In the genomic region with DNA sequence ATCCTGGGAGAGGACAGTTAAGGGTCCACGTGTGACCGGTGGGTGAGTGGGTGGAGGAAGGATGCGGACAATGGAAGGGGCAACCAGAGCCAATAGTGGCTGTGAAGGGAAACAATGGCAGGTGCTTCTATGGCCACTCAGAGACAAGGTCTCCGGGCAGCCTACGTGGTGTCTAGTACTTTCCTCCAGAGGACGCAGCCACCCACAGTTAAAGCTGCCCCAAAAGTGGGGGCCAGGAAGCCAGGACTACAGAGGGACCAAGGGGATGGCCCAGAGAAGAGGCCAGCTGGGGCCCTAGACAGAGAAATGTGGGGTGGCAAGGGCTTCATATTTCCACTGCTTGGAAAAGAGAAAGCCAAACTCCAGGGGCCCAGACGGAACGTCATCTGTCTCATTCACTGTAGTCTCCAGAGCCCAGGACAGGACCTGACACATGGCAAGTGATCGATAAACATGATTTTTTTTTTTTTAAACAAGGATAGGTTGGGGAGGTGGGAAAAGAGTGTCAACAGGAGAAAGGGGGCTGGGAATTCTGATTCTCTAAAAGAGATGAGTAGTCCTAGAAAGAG, we compare ENCODE assay signal across 10 cellular contexts. TPM values are rescaled to one million over a fixed set of nuclear protein-coding genes. Genes with fewer than 3 reads are reported as not detected.
A peak's percentile ranks its signal among the peaks of the same experiment; 100 is the strongest.
DNase-seq lines count a peak whose midpoint lies in the region; ATAC-seq and TF ChIP-seq lines count a peak whose summit lies in the region.
"Had no signal": no experiment of that assay in that cellular context is flagged by ENCODE, and none has a peak within 500 bp of the region (broad histone marks: within the 10 kb centered on the region; RNA-seq: fewer than 3 reads in every experiment).

No MANE protein-coding gene starts in this region.

- H3K27ac ChIP-seq in body of pancreas (peak overlapping the region; percentile 99 to 100 (median 100)), upper lobe of right lung (peak overlapping the region; percentile 100)

- H3K4me3 ChIP-seq in body of pancreas (no peak overlapping the region), upper lobe of right lung (peak overlapping the region; percentile 85)

- H3K27me3 ChIP-seq in body of pancreas (no peaks in the 10 kb centered on the region), upper lobe of right lung (no peaks in the 10 kb centered on the region)

- WGBS in body of pancreas, 2 donors: 54 to 55% methylated on average over 9 of the region's 9 CpGs

- no peak overlapping the region for H3K27ac Mint-ChIP-seq in activated naive CD4-positive, alpha-beta T cell treated with anti-CD3 and anti-CD28 coated beads, Interleukin-2, amount 50 U/mL, for 24 hours
- H3K27ac Mint-ChIP-seq in activated naive CD4-positive, alpha-beta T cell treated with anti-CD3 and anti-CD28 coated beads, Interleukin-2, amount 50 U/mL, for 72 hours: peak overlapping the region in 1 of 2 donors; percentile 99
- no peak overlapping the region for H3K27ac Mint-ChIP-seq in memory B cell

- TF ChIP-seq CTCF in body of pancreas (IDR thresholded peaks at IDR 0.05): no peak
- TF ChIP-seq CTCF in upper lobe of right lung (IDR thresholded peaks at IDR 0.05): no peak

- TF ChIP-seq POLR2A in body of pancreas (IDR thresholded peaks at IDR 0.05): no peak

- peak overlapping the region; percentile 88 for H3K4me3 Mint-ChIP-seq in activated naive CD4-positive, alpha-beta T cell treated with anti-CD3 and anti-CD28 coated beads, Interleukin-2, amount 50 U/mL, for 24 hours
- H3K4me3 Mint-ChIP-seq in memory B cell: peak overlapping the region; percentile 12

- peaks cover 6% of the 10 kb centered on the region for H3K36me3 Mint-ChIP-seq in activated naive CD4-positive, alpha-beta T cell treated with anti-CD3 and anti-CD28 coated beads, Interleukin-2, amount 50 U/mL, for 24 hours
- peaks cover 5 to 8% of the 10 kb centered on the region in 2 donors for H3K36me3 Mint-ChIP-seq in activated naive CD4-positive, alpha-beta T cell treated with anti-CD3 and anti-CD28 coated beads, Interleukin-2, amount 50 U/mL, for 72 hours
- H3K36me3 Mint-ChIP-seq in memory B cell: peaks cover 12% of the 10 kb centered on the region

- peaks cover 25% of the 10 kb centered on the region for H3K4me1 Mint-ChIP-seq in activated naive CD4-positive, alpha-beta T cell treated with anti-CD3 and anti-CD28 coated beads, Interleukin-2, amount 50 U/mL, for 24 hours
- peaks cover 38% of the 10 kb centered on the region for H3K4me1 Mint-ChIP-seq in memory B cell

- no peaks in the 10 kb centered on the region for H3K9me3 Mint-ChIP-seq in activated naive CD4-positive, alpha-beta T cell treated with anti-CD3 and anti-CD28 coated beads, Interleukin-2, amount 50 U/mL, for 24 hours
- H3K9me3 Mint-ChIP-seq in activated naive CD4-positive, alpha-beta T cell treated with anti-CD3 and anti-CD28 coated beads, Interleukin-2, amount 50 U/mL, for 72 hours: no peaks in the 10 kb centered on the region
- no peaks in the 10 kb centered on the region for H3K9me3 Mint-ChIP-seq in memory B cell

- intact Hi-C loops in body of pancreas (cut with DNase I) (no loop called here), upper lobe of right lung (cut with DNase I) (no loop called here)

- no peak for DNase-seq in activated naive CD4-positive, alpha-beta T cell treated with anti-CD3 and anti-CD28 coated beads, Interleukin-2, amount 50 U/mL, for 72 hours (ENCODE audit: low spot score in 2 of 2)
- peak in 2 of 4 donors; percentile 44 for DNase-seq in body of pancreas
- DNase-seq in memory B cell (ENCODE audit: low spot score in 2 of 2): no peak
- no peak for DNase-seq in upper lobe of right lung
- no peak for DNase-seq in NCI-H2029 (lab: John Stamatoyannopoulos, UW)

- H3K9me3 ChIP-seq in body of pancreas (no peaks in the 10 kb centered on the region), upper lobe of right lung (no peaks in the 10 kb centered on the region)

- ATAC-seq in activated naive CD4-positive, alpha-beta T cell treated with anti-CD3 and anti-CD28 coated beads, Interleukin-2, amount 50 U/mL, for 72 hours: no peak
- ATAC-seq in body of pancreas (no peak), memory B cell (ENCODE audit: low read depth) (no peak), upper lobe of right lung (no peak), HG02571 (IDR thresholded peaks at IDR 0.05; ENCODE audit: unreplicated experiment) (no peak), GM21515 (IDR thresholded peaks at IDR 0.05; ENCODE audit: unreplicated experiment) (no peak)

- H3K27me3 Mint-ChIP-seq in activated naive CD4-positive, alpha-beta T cell treated with anti-CD3 and anti-CD28 coated beads, Interleukin-2, amount 50 U/mL, for 24 hours: no peaks in the 10 kb centered on the region
- no peaks in the 10 kb centered on the region for H3K27me3 Mint-ChIP-seq in memory B cell

- peaks cover 64% of the 10 kb centered on the region for H3K4me1 ChIP-seq in body of pancreas
- peaks cover 44% of the 10 kb centered on the region for H3K4me1 ChIP-seq in upper lobe of right lung

- H3K36me3 ChIP-seq in body of pancreas (replicated peaks in 1 of 2; ENCODE audit: insufficient read depth in 1 of 2, low read depth in 2 of 2) (peaks cover 17 to 19% of the 10 kb centered on the region in 2 donors), upper lobe of right lung (peaks cover 38% of the 10 kb centered on the region)

RNA-seq across cellular contexts. Expression of gene PER1, which starts 0.9 kb away (rescaled TPM):
- 100 to 1,000 TPM in 1 of 2 donors, 10 to 100 TPM in 1; 80.9 to 294 TPM for total RNA-seq in activated naive CD4-positive, alpha-beta T cell treated with anti-CD3 and anti-CD28 coated beads, Interleukin-2, amount 50 U/mL, for 72 hours
- total RNA-seq in body of pancreas (10 to 100 TPM; 27.5 to 78.8 TPM), upper lobe of right lung (350 TPM)

RNA-seq across cellular contexts. Expression of gene VAMP2, which starts 9.7 kb away (rescaled TPM):
- total RNA-seq in activated naive CD4-positive, alpha-beta T cell treated with anti-CD3 and anti-CD28 coated beads, Interleukin-2, amount 50 U/mL, for 72 hours: 10 to 100 TPM; 43.6 to 85.6 TPM
- total RNA-seq in body of pancreas (10 to 100 TPM; 16.3 to 26.4 TPM), upper lobe of right lung (78.1 TPM)

RNA-seq across cellular contexts. Expression of gene TMEM107, which starts 23.1 kb away (rescaled TPM):
- 10 to 100 TPM; 32.7 to 48.9 TPM for total RNA-seq in activated naive CD4-positive, alpha-beta T cell treated with anti-CD3 and anti-CD28 coated beads, Interleukin-2, amount 50 U/mL, for 72 hours
- total RNA-seq in body of pancreas (10 to 100 TPM in 1 of 2 donors, 1 to 10 TPM in 1; 7.6 to 12.7 TPM), upper lobe of right lung (9.3 TPM)

RNA-seq across cellular contexts. Expression of gene HES7, which starts 29.2 kb away (rescaled TPM):
- total RNA-seq in activated naive CD4-positive, alpha-beta T cell treated with anti-CD3 and anti-CD28 coated beads, Interleukin-2, amount 50 U/mL, for 72 hours: 10 to 100 TPM in 1 of 2 donors, 1 to 10 TPM in 1; 7.5 to 10.7 TPM
- not detected for total RNA-seq in body of pancreas
- not detected for total RNA-seq in upper lobe of right lung
- total RNA-seq: glomerular endothelial cell had no signal

RNA-seq across cellular contexts. Expression of gene ALOXE3, which starts 34.8 kb away (rescaled TPM):
- total RNA-seq in activated naive CD4-positive, alpha-beta T cell treated with anti-CD3 and anti-CD28 coated beads, Interleukin-2, amount 50 U/mL, for 72 hours: under 1 TPM in 1 of 2 donors, not detected in 1; 0.23 TPM
- total RNA-seq in body of pancreas: not detected
- total RNA-seq in upper lobe of right lung: not detected
- total RNA-seq: Daoy, glomerular endothelial cell had no signal
